ENCODE assay signal across 1 cellular context in the genomic region with DNA sequence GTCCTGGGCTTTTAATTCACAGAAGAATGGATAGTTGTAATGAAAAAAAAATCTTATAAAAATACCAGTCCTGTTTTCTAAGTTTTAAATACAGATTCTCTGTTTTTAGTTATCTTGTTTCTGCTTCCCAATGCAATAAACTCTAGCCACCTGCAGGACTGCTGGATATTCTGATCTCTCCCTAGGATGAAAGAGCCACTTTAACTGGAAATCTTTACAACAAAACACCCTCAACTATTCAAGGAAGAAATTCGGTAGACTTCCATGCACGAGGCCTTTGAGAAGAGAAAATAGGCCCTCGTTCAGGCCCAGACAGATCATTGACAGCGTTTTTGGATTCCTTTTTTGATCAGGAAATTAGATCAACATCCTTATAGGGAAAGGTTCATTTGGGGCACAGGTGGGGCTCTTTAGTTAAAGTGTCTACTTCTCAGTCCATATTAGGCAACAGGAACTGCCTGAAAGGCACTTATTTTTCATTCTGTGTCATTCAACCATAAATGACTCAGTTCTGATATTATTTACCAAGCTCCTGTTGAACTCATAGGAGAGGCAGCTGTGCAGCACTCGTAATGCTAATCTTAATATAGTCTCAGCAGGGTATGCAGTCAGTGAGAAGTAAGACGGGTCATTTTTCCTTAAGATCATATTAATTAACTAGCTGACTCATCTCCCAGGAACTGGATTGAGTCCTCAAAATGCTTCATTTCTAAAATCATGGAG.
TF ChIP-seq lines count a peak whose summit lies in the region.

No MANE protein-coding gene starts in this region.

TF ChIP-seq in IMR-90, 13 proteins besides CTCF, POLR2A, EP300 and RAD21 (continued from another document):
- TF ChIP-seq RCOR1 (IDR thresholded peaks at IDR 0.05; ENCODE audit: insufficient replicate concordance, low read length) = no peak
